ENCODE assay signal across 12 cellular contexts in genomic region chr12:1282670-1283361, GRCh38.
A peak's percentile ranks its signal among the peaks of the same experiment; 100 is the strongest.
DNase-seq lines count a peak whose midpoint lies in the region; ATAC-seq, FAIRE-seq and TF ChIP-seq lines count a peak whose summit lies in the region.
"Had no signal": no experiment of that assay in that cellular context is flagged by ENCODE, and none has a peak within 500 bp of the region (broad histone marks: within the 10 kb centered on the region; RNA-seq: fewer than 3 reads in every experiment).

No MANE protein-coding gene starts in this region.

- intact Hi-C loops in IMR-90 (cut with micrococcal nuclease) (loop anchor here (2.0 to 5.0 kb wide), 2 partner anchors 34 to 294 kb away; no protein-coding TSS in a partner anchor), colonic mucosa (cut with DNase I) (loop anchor here (10.0 kb wide), 1 partner anchor 302 kb away; no protein-coding TSS in a partner anchor), left colon (cut with DNase I, micrococcal nuclease) (no loop called here), transverse colon (cut with DNase I; ENCODE audit: low total_unique reads) (no loop called here)

- ATAC-seq in IMR-90 (ENCODE audit: low read depth) (peak; percentile 44), left colon (no peak), GM19023 (IDR thresholded peaks at IDR 0.05; ENCODE audit: unreplicated experiment) (no peak), GM19395 (IDR thresholded peaks at IDR 0.05; ENCODE audit: unreplicated experiment) (no peak)

- no peaks in the 10 kb centered on the region for H3K9me1 ChIP-seq in IMR-90 (ENCODE audit: insufficient read depth, low read length)

- in situ Hi-C loops in IMR-90 (cut with MboI; ENCODE audit: low sequenced_read_pairs) (no loop called here), transverse colon (cut with MboI; ENCODE audit: low pct_ligation_motif_present in 1 of 4, low pct_unique_long_range_greater_than_20kb in 1 of 4, low sequenced_read_pairs in 3 of 4) (no loop called here)

- DNase-seq in IMR-90 (peak; percentile 31), colonic mucosa (peak; percentile 35), left colon (peak; percentile 6 to 38), transverse colon (peak; percentile 13), frontal cortex (ENCODE audit: low spot score in 2 of 2) (no peak), NCI-H748 (lab: John Stamatoyannopoulos, UW; ENCODE audit: unreplicated experiment) (no peak)
- DNase-seq: CD8-positive, alpha-beta memory T cell; stomach had no signal

- H2AFZ ChIP-seq in IMR-90 (replicated peaks; ENCODE audit: low read length, poor library complexity): no peak overlapping the region

- 0 out of 4 replicates have a peak overlapping the region, but pooled peaks of 1 of the 2 experiments have one; percentile 16 for H4K8ac ChIP-seq in IMR-90 (ENCODE audit: low read depth in 2 of 2, low read length in 2 of 2)

- H3K27me3 ChIP-seq in IMR-90 (ENCODE audit: control insufficient read depth, insufficient read depth, low read length) (no peaks in the 10 kb centered on the region), colonic mucosa (no peaks in the 10 kb centered on the region), transverse colon (no peaks in the 10 kb centered on the region)
- H3K27me3 ChIP-seq: stomach had no signal

- H3K9ac ChIP-seq in IMR-90 (ENCODE audit: low read depth, low read length) (no peak overlapping the region), colonic mucosa (ENCODE audit: low read depth in 2 of 2, low read length in 2 of 2) (no peak overlapping the region)

- TF ChIP-seq POLR2A in IMR-90 (IDR thresholded peaks at IDR 0.05; ENCODE audit: low read depth, low read length) (no peak), transverse colon (IDR thresholded peaks at IDR 0.05) (no peak)

- H2BK5ac ChIP-seq in IMR-90 (ENCODE audit: low read depth, low read length, poor library complexity, severe bottlenecking): no peak overlapping the region

- no CpG with 5 or more reads among the region's 5 CpGs for WGBS in IMR-90 (ENCODE audit: extremely low coverage in 2 of 2, insufficient read length in 1 of 2), 2 experiments
- 76 to 84% methylated on average over 3 to 5 of the region's 5 CpGs for WGBS in transverse colon (ENCODE audit: low coverage in 1 of 2), 2 donors

- H2AK9ac ChIP-seq in IMR-90 (replicated peaks; ENCODE audit: low read depth, low read length, poor library complexity): no peak overlapping the region

- no peak for TF ChIP-seq EP300 in transverse colon (IDR thresholded peaks at IDR 0.05; ENCODE audit: low read depth)

- no peaks in the 10 kb centered on the region for H4K20me1 ChIP-seq in IMR-90 (ENCODE audit: insufficient read depth, low read length)

- H3K9me3 ChIP-seq in IMR-90 (ENCODE audit: control insufficient read depth, insufficient read depth, low read length): no peaks in the 10 kb centered on the region
- H3K9me3 ChIP-seq in colonic mucosa: no peaks in the 10 kb centered on the region
- no peaks in the 10 kb centered on the region for H3K9me3 ChIP-seq in transverse colon
- H3K9me3 ChIP-seq: mucosa of descending colon, stomach had no signal

- H3K79me1 ChIP-seq in IMR-90 (ENCODE audit: low read depth in 1 of 2, low read length in 2 of 2): peaks cover 3 to 11% of the 10 kb centered on the region in 2 experiments; a peak in 1 of 4 replicates

- POLR2A ChIA-PET in IMR-90 (lab: Charles Lee; ENCODE audit: unreplicated experiment): no interaction called here

- H4K5ac ChIP-seq in IMR-90 (ENCODE audit: low read depth, low read length): no peak overlapping the region

- no peak overlapping the region; the same call in 1 of the 2 replicates for H2BK120ac ChIP-seq in IMR-90 (ENCODE audit: low read depth, low read length)

- no peak overlapping the region for H3K4me3 ChIP-seq in IMR-90 (ENCODE audit: insufficient read depth, low read depth, low read length)
- no peak overlapping the region for H3K4me3 ChIP-seq in colonic mucosa
- H3K4me3 ChIP-seq in transverse colon: no peak overlapping the region
- H3K4me3 ChIP-seq: mucosa of descending colon, stomach had no signal

- H3K36me3 ChIP-seq in IMR-90 (ENCODE audit: control insufficient read depth, insufficient read depth, low read length) (peaks cover 2% of the 10 kb centered on the region; the same call in 1 of the 2 replicates), colonic mucosa (no peaks in the 10 kb centered on the region), transverse colon (no peaks in the 10 kb centered on the region)
- H3K36me3 ChIP-seq: stomach had no signal

- H4K91ac ChIP-seq in IMR-90 (ENCODE audit: insufficient read depth, low read depth, low read length): no peak overlapping the region

- no peak overlapping the region for H3K4me2 ChIP-seq in IMR-90 (ENCODE audit: low read depth, low read length)

- H3K14ac ChIP-seq in IMR-90 (replicated peaks; ENCODE audit: low read depth, low read length): no peak overlapping the region

- CTCF ChIA-PET in IMR-90 (lab: Yijun Ruan, JAX): no interaction called here

- H2BK20ac ChIP-seq in IMR-90 (ENCODE audit: low read depth, low read length): no peak overlapping the region

- BruUV-seq in IMR-90 (replicated peaks; lab: Mats Ljungman, UMichigan): no TSS peak

- H3K23ac ChIP-seq in IMR-90 (ENCODE audit: low read depth, low read length): no peak overlapping the region

- H3K4ac ChIP-seq in IMR-90 (ENCODE audit: low read depth, low read length): no peak overlapping the region

- TF ChIP-seq CTCF in IMR-90 (conservative IDR thresholded peaks at IDR 0.05; ENCODE audit: low read depth, low read length) (no peak), colonic mucosa (IDR thresholded peaks at IDR 0.05) (no peak), transverse colon (IDR thresholded peaks at IDR 0.05) (no peak)

- no peak overlapping the region for H3K18ac ChIP-seq in IMR-90 (ENCODE audit: low read depth, low read length)

- dilution Hi-C loops in IMR-90 (cut with HindIII; ENCODE audit: low sequenced_read_pairs, unreplicated experiment): no loop called here

- H2BK15ac ChIP-seq in IMR-90 (ENCODE audit: low read depth, low read length): no peak overlapping the region

- no peak for FAIRE-seq in frontal cortex (lab: Jason Lieb, UNC)

- H3K27ac ChIP-seq in IMR-90 (ENCODE audit: insufficient read depth, low read length) (no peak overlapping the region), colonic mucosa (no peak overlapping the region), transverse colon (peak overlapping the region; percentile 28 to 70 (median 62))
- H3K27ac ChIP-seq: HL-60 had no signal

- H3K4me1 ChIP-seq in IMR-90 (ENCODE audit: control insufficient read depth, insufficient read depth, low read length) (peaks cover 4% of the 10 kb centered on the region), colonic mucosa (no peaks in the 10 kb centered on the region), transverse colon (peaks cover 0 to 12% (median 1%) of the 10 kb centered on the region in 4 donors)

- H2AK5ac ChIP-seq in IMR-90 (ENCODE audit: low read depth, low read length): no peak overlapping the region

- no peak for TF ChIP-seq RAD21 in IMR-90 (IDR thresholded peaks at IDR 0.05; ENCODE audit: low read length)

- H3K56ac ChIP-seq in IMR-90 (ENCODE audit: extremely low read depth, insufficient read depth, low read length): no peak overlapping the region

TF ChIP-seq in IMR-90, 13 proteins besides CTCF, POLR2A, EP300 and RAD21:
- TF ChIP-seq USF2 (IDR thresholded peaks at IDR 0.05; ENCODE audit: low read depth, low read length): no peak
- TF ChIP-seq NFE2L2 (IDR thresholded peaks at IDR 0.05; ENCODE audit: low read depth, low read length): no peak
- no peak for TF ChIP-seq RCOR1 (IDR thresholded peaks at IDR 0.05; ENCODE audit: insufficient replicate concordance, low read length)
- TF ChIP-seq RFX5 (IDR thresholded peaks at IDR 0.05; ENCODE audit: low read depth, low read length): no peak
- no peak for TF ChIP-seq SMC3 (IDR thresholded peaks at IDR 0.05; ENCODE audit: low read depth, low read length)
- TF ChIP-seq CHD1 (IDR thresholded peaks at IDR 0.05; ENCODE audit: low read depth, low read length): no peak
- TF ChIP-seq ELK1 (IDR thresholded peaks at IDR 0.05; ENCODE audit: borderline replicate concordance, low read depth, low read length): no peak
- no peak for TF ChIP-seq FOS (IDR thresholded peaks at IDR 0.05; ENCODE audit: low read depth, low read length)

Comparison
In these comparisons a context has a peak if more than half of its experiments do, and no peak if none do; other contexts are left out.
1. DNase-seq: peak in IMR-90 (single experiment), colonic mucosa (single experiment), left colon (2 of 2) and transverse colon (single experiment); none in frontal cortex (0 of 2) and NCI-H748 (single experiment).
2. H3K27ac ChIP-seq: peak in transverse colon (4 of 4); none in IMR-90 (single experiment) and colonic mucosa (single experiment).
3. intact Hi-C loops: an anchor here in IMR-90 (2.0 to 5.0 kb wide) and colonic mucosa (10.0 kb wide); none called in left colon and transverse colon.